15 cellular contexts compared by ENCODE assay signal in the genomic region with DNA sequence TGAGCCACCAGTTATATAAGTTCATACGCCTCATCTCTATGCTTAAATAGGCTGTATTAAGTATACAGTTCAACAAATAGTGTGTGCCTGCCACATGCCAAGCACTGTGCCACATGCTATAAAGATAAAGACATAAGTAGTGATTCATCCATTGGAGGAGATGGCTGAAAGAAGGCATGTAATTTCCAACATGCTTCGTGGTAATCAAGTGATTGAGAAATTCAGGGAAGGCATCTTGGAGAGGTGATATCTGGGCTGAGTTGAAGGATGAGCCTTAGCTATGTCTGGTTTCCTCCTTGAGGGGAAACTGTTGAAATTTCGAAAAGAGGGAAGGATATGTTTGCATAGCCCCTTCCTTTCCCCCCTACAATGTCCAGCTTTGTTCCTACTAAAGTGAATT.
A peak's percentile ranks its signal among the peaks of the same experiment; 100 is the strongest.
DNase-seq lines count a peak whose midpoint lies in the region; ATAC-seq, FAIRE-seq and TF ChIP-seq lines count a peak whose summit lies in the region.
"Had no signal": no experiment of that assay in that cellular context is flagged by ENCODE, and none has a peak within 500 bp of the region (broad histone marks: within the 10 kb centered on the region; RNA-seq: fewer than 3 reads in every experiment).

No MANE protein-coding gene starts in this region.

- TF ChIP-seq CTCF in RWPE1 (conservative IDR thresholded peaks at IDR 0.05; ENCODE audit: low read depth) (no peak), fibroblast of pulmonary artery (IDR thresholded peaks at IDR 0.05; ENCODE audit: low read length, missing control alignments) (no peak)

- no peaks in the 10 kb centered on the region for H3K27me3 ChIP-seq in skeletal muscle tissue (ENCODE audit: control insufficient read depth in 3 of 3, insufficient read depth in 3 of 3, low read length in 3 of 3)

- no peak for ATAC-seq in GM19328 (IDR thresholded peaks at IDR 0.05; ENCODE audit: unreplicated experiment)

- H3K4me1 ChIP-seq in skeletal muscle tissue (ENCODE audit: control insufficient read depth in 3 of 3, insufficient read depth in 3 of 3, low read length in 3 of 3): peaks cover 42 to 64% (median 53%) of the 10 kb centered on the region in 3 donors

- FAIRE-seq in frontal cortex (lab: Jason Lieb, UNC): no peak
- FAIRE-seq: GM19239, urothelium cell line had no signal

- H3K27ac ChIP-seq in RWPE1 (peak overlapping the region; percentile 94), skeletal muscle tissue (ENCODE audit: low read depth, low read length) (peak overlapping the region; percentile 90)

- H3K36me3 ChIP-seq in skeletal muscle tissue (ENCODE audit: control insufficient read depth in 3 of 3, insufficient read depth in 3 of 3, low read length in 3 of 3): peaks cover 0 to 4% (median under 1%) of the 10 kb centered on the region in 3 donors

- POLR2A ChIA-PET in RWPE1 (lab: Yijun Ruan, JAX; ENCODE audit: low non-redundant PET): interaction anchor here (0.8 kb wide), 1 partner anchor 51 kb away, joined by 4 read pairs; no protein-coding TSS in a partner anchor

- H3K9me3 ChIP-seq in skeletal muscle tissue (ENCODE audit: control insufficient read depth in 3 of 3, low read length in 3 of 3): no peaks in the 10 kb centered on the region

- H3K4me3 ChIP-seq in fibroblast of pulmonary artery (replicated peaks; ENCODE audit: low read depth, low read length): no peak overlapping the region
- no peak overlapping the region for H3K4me3 ChIP-seq in skeletal muscle tissue (ENCODE audit: low read length in 3 of 3)
- H3K4me3 ChIP-seq: lung had no signal

- CTCF ChIA-PET in RWPE1 (lab: Yijun Ruan, JAX): interaction anchor here (0.6 kb wide), 1 partner anchor 107 kb away, joined by 3 read pairs; no protein-coding TSS in a partner anchor

- peak; percentile 15 for DNase-seq in GF-D8 (lab: John Stamatoyannopoulos, UW)
- peak; percentile 22 for DNase-seq in RWPE1 (ENCODE audit: low spot score)
- DNase-seq in fibroblast of pulmonary artery (ENCODE audit: low read depth): peak; percentile 49
- DNase-seq in frontal cortex (ENCODE audit: low spot score in 2 of 2): no peak
- no peak for DNase-seq in nucleus accumbens (lab: John Stamatoyannopoulos, UW)
- DNase-seq in NCI-H82 treated with DMSO at 0.1 percent for 48 hours (lab: John Stamatoyannopoulos, UW; ENCODE audit: unreplicated experiment): no peak
- DNase-seq: CD8-positive, alpha-beta memory T cell; central memory CD4-positive, alpha-beta T cell; NCI-H524; retina had no signal

- H3K9ac ChIP-seq in skeletal muscle tissue (ENCODE audit: low read depth in 1 of 3, low read length in 3 of 3): no peak overlapping the region

Comparison
In these comparisons a context has a peak if more than half of its experiments do, and no peak if none do; other contexts are left out.
1. DNase-seq: peak in GF-D8 (single experiment), RWPE1 (single experiment) and fibroblast of pulmonary artery (single experiment); none in frontal cortex (0 of 2), nucleus accumbens (0 of 56) and NCI-H82 treated with DMSO at 0.1 percent for 48 hours (single experiment).